In genomic region chr10:25869067-25869591, GRCh38 we compare ENCODE assay signal across 23 cellular contexts.
DNase-seq lines count a peak whose midpoint lies in the region; ATAC-seq, FAIRE-seq and TF ChIP-seq lines count a peak whose summit lies in the region.
"Had no signal": no experiment of that assay in that cellular context is flagged by ENCODE, and none has a peak within 500 bp of the region (broad histone marks: within the 10 kb centered on the region; RNA-seq: fewer than 3 reads in every experiment).

No MANE protein-coding gene starts in this region.

- no peak overlapping the region for H3K4me3 ChIP-seq in HepG2 (replicated peaks in 1 of 3; ENCODE audit: insufficient read depth in 1 of 3, low read depth in 2 of 3, low read length in 3 of 3)
- H3K4me3 ChIP-seq in right lobe of liver: no peak overlapping the region
- H3K4me3 ChIP-seq: BLaER1, GM23338 had no signal

- 48% methylated on average over 7 of the region's 7 CpGs for WGBS in HepG2 (ENCODE audit: low lambda C conversion rate)
- 71% methylated on average over 7 of the region's 7 CpGs for WGBS in right lobe of liver (ENCODE audit: insufficient coverage, low coverage, low lambda C conversion rate, missing lambda C conversion rate)

- no peak for TF ChIP-seq RAD21 in HepG2 (CRISPR knock-in tag; IDR thresholded peaks at IDR 0.05)

- BruUV-seq in HepG2 (replicated peaks; lab: Mats Ljungman, UMichigan): no TSS peak

- DNase-seq in DMS153 (lab: John Stamatoyannopoulos, UW) (peak; percentile 22), DMS153 treated with DMSO at 0.1 percent for 48 hours (lab: John Stamatoyannopoulos, UW; ENCODE audit: unreplicated experiment) (no peak), HepG2 (ENCODE audit: low spot score) (no peak), right lobe of liver (no peak)
- DNase-seq: Caco-2; CD4-positive, CD25-positive, alpha-beta regulatory T cell; CD8-positive, alpha-beta T cell; DMS53; DMS79 treated with DMSO at 0.1 percent for 48 hours; GF-D8; H9; HFFc6 had no signal

- no peak for TF ChIP-seq EP300 in HepG2 (IDR thresholded peaks at IDR 0.05; ENCODE audit: low read depth in 2 of 2, low read length in 2 of 2)
- no peak for TF ChIP-seq EP300 in HepG2 (CRISPR knock-in tag; IDR thresholded peaks at IDR 0.05; ENCODE audit: borderline replicate concordance)

- H3K9me3 ChIP-seq in HepG2 (ENCODE audit: low read length): no peaks in the 10 kb centered on the region
- H3K9me3 ChIP-seq in right lobe of liver: no peaks in the 10 kb centered on the region
- H3K9me3 ChIP-seq: Caco-2 had no signal

- H3K27me3 ChIP-seq in HepG2 (ENCODE audit: control insufficient read depth in 1 of 2, insufficient read depth in 2 of 2, low read length in 2 of 2) (no peaks in the 10 kb centered on the region; a peak in 1 of 5 replicates), right lobe of liver (no peaks in the 10 kb centered on the region)
- H3K27me3 ChIP-seq: BLaER1 had no signal

- CTCF ChIA-PET in HepG2 (lab: Yijun Ruan, JAX; ENCODE audit: low intra/inter-chr PET ratio, low total read pairs): no interaction called here

- no peaks in the 10 kb centered on the region for H3K36me3 ChIP-seq in HepG2 (replicated peaks in 1 of 2; ENCODE audit: control insufficient read depth in 1 of 2, insufficient read depth in 2 of 2, low read length in 2 of 2)
- H3K36me3 ChIP-seq in right lobe of liver: no peaks in the 10 kb centered on the region
- H3K36me3 ChIP-seq: BLaER1 had no signal

- no peaks in the 10 kb centered on the region for H3K79me2 ChIP-seq in HepG2 (ENCODE audit: insufficient read depth, low read length)

- H3K9ac ChIP-seq in HepG2 (ENCODE audit: insufficient read depth, low read depth, low read length): no peak overlapping the region
- H3K9ac ChIP-seq: BLaER1 had no signal

- FAIRE-seq in HepG2 (lab: Jason Lieb, UNC) (no peak), islet of Langerhans (lab: Jason Lieb, UNC) (peak; percentile 74)
- FAIRE-seq: A204.1, GM12891, GM18507 had no signal

- TF ChIP-seq POLR2A in HepG2 (IDR thresholded peaks at IDR 0.05; ENCODE audit: insufficient read depth in 1 of 2, low read depth in 2 of 2, low read length in 2 of 2): no peak
- TF ChIP-seq POLR2A in right lobe of liver (IDR thresholded peaks at IDR 0.05): no peak

- ATAC-seq in HepG2 (no peak), right lobe of liver (no peak), HG03565 (IDR thresholded peaks at IDR 0.05; ENCODE audit: unreplicated experiment) (no peak), HG02678 (IDR thresholded peaks at IDR 0.05; ENCODE audit: unreplicated experiment) (no peak)
- ATAC-seq: CD8-positive, alpha-beta T cell; GM23338; HCT116 had no signal

- no peaks in the 10 kb centered on the region for H3K4me1 ChIP-seq in HepG2 (ENCODE audit: insufficient read depth, low read length)
- H3K4me1 ChIP-seq in right lobe of liver: no peaks in the 10 kb centered on the region
- H3K4me1 ChIP-seq: BLaER1, Caco-2 had no signal

- H3K27ac ChIP-seq in HepG2 (ENCODE audit: extremely low read length, insufficient read depth, low read length) (no peak overlapping the region), right lobe of liver (no peak overlapping the region)
- H3K27ac ChIP-seq: 22Rv1, BLaER1, C4-2B had no signal

- in situ Hi-C loops in HepG2 (cut with HindIII; ENCODE audit: extremely low pct_ligation_motif_present, low pct_unique_long_range_greater_than_20kb): no loop called here

- POLR2A ChIA-PET in HepG2 (lab: Yijun Ruan, JAX): no interaction called here

- H3K4me2 ChIP-seq in HepG2 (ENCODE audit: low read depth, low read length): no peak overlapping the region
- H3K4me2 ChIP-seq: BLaER1, GM23338 had no signal

- H2AFZ ChIP-seq in HepG2 (ENCODE audit: low read length): no peak overlapping the region

- intact Hi-C loops in HepG2 (cut with micrococcal nuclease; ENCODE audit: unreplicated experiment) (no loop called here), right lobe of liver (cut with DNase I) (no loop called here)

- no peaks in the 10 kb centered on the region for H4K20me1 ChIP-seq in HepG2 (ENCODE audit: insufficient read depth, low read length)
- H4K20me1 ChIP-seq: BLaER1 had no signal

- TF ChIP-seq CTCF in HepG2 (CRISPR knock-in tag; IDR thresholded peaks at IDR 0.05) (no peak), right lobe of liver (IDR thresholded peaks at IDR 0.05) (no peak)

TF ChIP-seq in HepG2, 621 proteins besides CTCF, POLR2A, EP300 and RAD21:
- TF ChIP-seq DNMT1 (CRISPR knock-in tag; IDR thresholded peaks at IDR 0.05) (no peak), MNT (IDR thresholded peaks at IDR 0.05) (peak; percentile 93), BATF2 (CRISPR knock-in tag; IDR thresholded peaks at IDR 0.05) (no peak)
